19 cellular contexts compared by ENCODE assay signal in the genomic region with DNA sequence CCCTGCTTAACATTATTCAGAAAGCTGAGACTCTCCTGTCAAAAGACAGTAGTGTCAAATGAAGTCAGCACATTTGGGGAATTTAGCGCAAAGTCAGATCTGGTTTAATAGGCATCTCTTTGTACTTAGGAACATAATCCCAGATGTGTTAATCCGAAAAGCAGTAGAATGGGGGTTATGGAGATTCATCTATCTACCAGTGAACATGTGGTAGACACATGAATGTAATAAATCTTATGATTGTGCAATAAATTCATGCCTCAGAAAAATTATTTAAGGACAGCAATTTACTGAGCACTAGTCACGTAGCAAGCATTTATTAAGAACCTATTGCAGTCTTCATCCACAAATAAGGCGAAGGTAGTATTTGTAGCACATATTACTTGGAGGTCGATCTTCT.
DNase-seq lines count a peak whose midpoint lies in the region; FAIRE-seq and TF ChIP-seq lines count a peak whose summit lies in the region.
"Had no signal": no experiment of that assay in that cellular context is flagged by ENCODE, and none has a peak within 500 bp of the region (broad histone marks: within the 10 kb centered on the region; RNA-seq: fewer than 3 reads in every experiment).

No MANE protein-coding gene starts in this region.

- H3K4me1 ChIP-seq in A673 (ENCODE audit: insufficient read depth, low read length, poor library complexity, severe bottlenecking), result no peaks in the 10 kb centered on the region

- TF ChIP-seq CTCF in A673 (conservative IDR thresholded peaks at IDR 0.05; ENCODE audit: low read depth, low read length), result no peak

- peak; percentile 86 for FAIRE-seq in H54 (lab: Jason Lieb, UNC)
- no peak for FAIRE-seq in GM12892 (lab: Jason Lieb, UNC)
- FAIRE-seq: GM19239 had no signal

- intact Hi-C loops in A673 (cut with micrococcal nuclease; ENCODE audit: unreplicated experiment), result no loop called here

- H3K36me3 ChIP-seq in A673 (ENCODE audit: insufficient read depth, low read length, poor library complexity, severe bottlenecking) (no peaks in the 10 kb centered on the region), SK-N-MC (ENCODE audit: insufficient read depth, low read length) (no peaks in the 10 kb centered on the region)
- H3K36me3 ChIP-seq: BLaER1 treated with 17β-estradiol and CSF1 and Interleukin-3, amounts not matched to agents 10 nM and 100 nM had no signal

- POLR2A ChIA-PET in A673 (lab: Charles Lee; ENCODE audit: low non-redundant PET), result no interaction called here

- DNase-seq in A673 (ENCODE audit: low spot score) (peak; percentile 9), H54 (ENCODE audit: insufficient read length, low spot score) (no peak), SK-N-MC (ENCODE audit: low read depth, low spot score) (peak; percentile 52), fibroblast of peridontal ligament (ENCODE audit: extremely low read depth) (peak; percentile 2), GM12892 (ENCODE audit: insufficient read length) (no peak), midbrain (lab: John Stamatoyannopoulos, UW) (no peak), NCI-H510A (lab: John Stamatoyannopoulos, UW) (no peak), NCI-H345 treated with DMSO at 0.1 percent for 48 hours (lab: John Stamatoyannopoulos, UW; ENCODE audit: unreplicated experiment) (no peak)
- DNase-seq: 8988T, DND-41, GF-D8, KG1, NCI-H1436, NCI-H2029, NCI-H2171, NCI-H446 treated with DMSO at 0.1 percent for 48 hours, SK-N-SH had no signal

- H3K9me3 ChIP-seq in A673 (ENCODE audit: low read depth, low read length, poor library complexity, severe bottlenecking), result no peaks in the 10 kb centered on the region
- H3K9me3 ChIP-seq in SK-N-MC (ENCODE audit: low read depth, low read length), result peaks cover 2% of the 10 kb centered on the region; the same call in 1 of the 2 replicates
- H3K9me3 ChIP-seq: SK-N-SH had no signal

- BruUV-seq in A673 (replicated peaks; lab: Mats Ljungman, UMichigan), result no TSS peak

- no peak overlapping the region for H3K27ac ChIP-seq in A673 (ENCODE audit: low read depth, low read length, poor library complexity, severe bottlenecking)
- peak overlapping the region; percentile 81 for H3K27ac ChIP-seq in SK-N-MC
- H3K27ac ChIP-seq: BLaER1 treated with 17β-estradiol and CSF1 and Interleukin-3, amounts not matched to agents 10 nM and 100 nM had no signal

- CTCF ChIA-PET in A673 (lab: Charles Lee), result no interaction called here

- TF ChIP-seq POLR2A in H54 (IDR thresholded peaks at IDR 0.05; ENCODE audit: low read depth, low read length) (no peak), GM12892 (IDR thresholded peaks at IDR 0.05; ENCODE audit: low read depth, low read length) (no peak)

- no peak overlapping the region for H3K9ac ChIP-seq in SK-N-MC (ENCODE audit: insufficient read length)
- H3K9ac ChIP-seq: BLaER1 treated with 17β-estradiol and CSF1 and Interleukin-3, amounts not matched to agents 10 nM and 100 nM; SK-N-SH had no signal

- no peaks in the 10 kb centered on the region for H3K27me3 ChIP-seq in A673 (replicated peaks; ENCODE audit: insufficient read depth, low read depth, low read length, poor library complexity)
- H3K27me3 ChIP-seq: BLaER1 treated with 17β-estradiol and CSF1 and Interleukin-3, amounts not matched to agents 10 nM and 100 nM had no signal

- H3K4me3 ChIP-seq in A673 (ENCODE audit: low read depth, low read length, poor library complexity, severe bottlenecking) (no peak overlapping the region), SK-N-MC (peak overlapping the region; percentile 60)
- H3K4me3 ChIP-seq: BLaER1 treated with 17β-estradiol and CSF1 and Interleukin-3, amounts not matched to agents 10 nM and 100 nM had no signal

Comparison
In these comparisons a context has a peak if more than half of its experiments do, and no peak if none do; other contexts are left out.
1. DNase-seq: peak in A673 (single experiment), SK-N-MC (single experiment) and fibroblast of peridontal ligament (single experiment); none in H54 (single experiment), GM12892 (single experiment), midbrain (single experiment), NCI-H510A (single experiment) and NCI-H345 treated with DMSO at 0.1 percent for 48 hours (single experiment).